In genomic region chr22:49951001-49951677, GRCh38 we compare ENCODE assay signal across 1 cellular context.
TF ChIP-seq lines count a peak whose summit lies in the region.

No MANE protein-coding gene starts in this region.

TF ChIP-seq in HepG2, 621 proteins besides CTCF, POLR2A, EP300 and RAD21 (continued from another document and continues in another):
- TF ChIP-seq HNF1B (CRISPR knock-in tag; IDR thresholded peaks at IDR 0.05) (0 out of 2 replicates have a peak, but pooled peaks have one; percentile 34), ZNF749 (CRISPR knock-in tag; IDR thresholded peaks at IDR 0.05; ENCODE audit: borderline replicate concordance) (no peak), ZSCAN20 (CRISPR knock-in tag; IDR thresholded peaks at IDR 0.05; ENCODE audit: borderline replicate concordance) (no peak), ZNF317 (CRISPR knock-in tag; IDR thresholded peaks at IDR 0.05) (no peak), RORA (CRISPR knock-in tag; IDR thresholded peaks at IDR 0.05) (no peak), TFAP4 (IDR thresholded peaks at IDR 0.05; ENCODE audit: borderline replicate concordance, low read depth) (peak; percentile 35; the same call in 1 of the 2 replicates), ZBTB4 (CRISPR knock-in tag; IDR thresholded peaks at IDR 0.05; ENCODE audit: borderline replicate concordance) (no peak), ZFP36L1 (CRISPR knock-in tag; IDR thresholded peaks at IDR 0.05) (0 out of 2 replicates have a peak, but pooled peaks have one; percentile 55), GABPA (IDR thresholded peaks at IDR 0.05; ENCODE audit: low read depth, low read length) (no peak), GABPA (CRISPR knock-in tag; IDR thresholded peaks at IDR 0.05; ENCODE audit: low read depth) (no peak), NFKB2 (CRISPR knock-in tag; IDR thresholded peaks at IDR 0.05; ENCODE audit: borderline replicate concordance) (0 out of 2 replicates have a peak, but pooled peaks have one; percentile 70), ZGPAT (CRISPR knock-in tag; IDR thresholded peaks at IDR 0.05) (no peak), RXRB (CRISPR knock-in tag; IDR thresholded peaks at IDR 0.05; ENCODE audit: borderline replicate concordance) (no peak), TOPORS (CRISPR knock-in tag; IDR thresholded peaks at IDR 0.05) (no peak), KLF12 (CRISPR knock-in tag; IDR thresholded peaks at IDR 0.05; ENCODE audit: borderline replicate concordance) (no peak), ATF2 (CRISPR knock-in tag; IDR thresholded peaks at IDR 0.05) (no peak), HOMEZ (CRISPR knock-in tag; IDR thresholded peaks at IDR 0.05; ENCODE audit: low read depth) (no peak), ZNF772 (CRISPR knock-in tag; IDR thresholded peaks at IDR 0.05) (0 out of 2 replicates have a peak, but pooled peaks have one; percentile 24), RFX5 (IDR thresholded peaks at IDR 0.05; ENCODE audit: low read depth, low read length) (no peak), SAP130 (CRISPR knock-in tag; IDR thresholded peaks at IDR 0.05; ENCODE audit: low read depth) (peak; percentile 75), FOXO1 (CRISPR knock-in tag; IDR thresholded peaks at IDR 0.05) (no peak), KAT8 (CRISPR knock-in tag; IDR thresholded peaks at IDR 0.05) (no peak; the same call in 1 of the 2 replicates), HOXD1 (CRISPR knock-in tag; IDR thresholded peaks at IDR 0.05) (no peak), ZNF280B (CRISPR knock-in tag; IDR thresholded peaks at IDR 0.05; ENCODE audit: borderline replicate concordance) (no peak), MTERF4 (CRISPR knock-in tag; IDR thresholded peaks at IDR 0.05) (0 out of 2 replicates have a peak, but pooled peaks have one; percentile 34), CBX1 (IDR thresholded peaks at IDR 0.05; ENCODE audit: low read depth) (no peak), FOXK2 (IDR thresholded peaks at IDR 0.05) (no peak), CEBPG (CRISPR knock-in tag; IDR thresholded peaks at IDR 0.05) (no peak), RFX1 (IDR thresholded peaks at IDR 0.05) (no peak), PHF20 (CRISPR knock-in tag; IDR thresholded peaks at IDR 0.05) (no peak), ZBTB34 (CRISPR knock-in tag; IDR thresholded peaks at IDR 0.05) (no peak), ZKSCAN8 (CRISPR knock-in tag; IDR thresholded peaks at IDR 0.05; ENCODE audit: borderline replicate concordance) (no peak), ZNF256 (CRISPR knock-in tag; conservative IDR thresholded peaks at IDR 0.05) (no peak), ZNF713 (CRISPR knock-in tag; IDR thresholded peaks at IDR 0.05) (no peak), YEATS4 (CRISPR knock-in tag; IDR thresholded peaks at IDR 0.05; ENCODE audit: borderline replicate concordance) (no peak), ZNF839 (CRISPR knock-in tag; IDR thresholded peaks at IDR 0.05; ENCODE audit: borderline replicate concordance) (no peak; the same call in 1 of the 2 replicates), CCDC6 (CRISPR knock-in tag; IDR thresholded peaks at IDR 0.05) (no peak), ZNF431 (CRISPR knock-in tag; IDR thresholded peaks at IDR 0.05; ENCODE audit: borderline replicate concordance, low read depth) (no peak), CEBPB (IDR thresholded peaks at IDR 0.05; ENCODE audit: borderline replicate concordance, low read depth, low read length) (no peak), JDP2 (CRISPR knock-in tag; IDR thresholded peaks at IDR 0.05; ENCODE audit: borderline replicate concordance) (no peak), ZNF776 (CRISPR knock-in tag; IDR thresholded peaks at IDR 0.05) (no peak), ZNF430 (CRISPR knock-in tag; IDR thresholded peaks at IDR 0.05) (no peak), PAX8 (CRISPR knock-in tag; IDR thresholded peaks at IDR 0.05; ENCODE audit: borderline replicate concordance) (no peak), ZNF362 (CRISPR knock-in tag; IDR thresholded peaks at IDR 0.05; ENCODE audit: borderline replicate concordance) (no peak), PLRG1 (conservative IDR thresholded peaks at IDR 0.05) (no peak), ARNT2 (CRISPR knock-in tag; IDR thresholded peaks at IDR 0.05; ENCODE audit: low read depth) (no peak), ZNF644 (CRISPR knock-in tag; IDR thresholded peaks at IDR 0.05; ENCODE audit: low read depth) (no peak), TFE3 (CRISPR knock-in tag; IDR thresholded peaks at IDR 0.05) (0 out of 2 replicates have a peak, but pooled peaks have one; percentile 14), ZBTB20 (CRISPR knock-in tag; IDR thresholded peaks at IDR 0.05; ENCODE audit: borderline replicate concordance, low read depth) (no peak), FLYWCH1 (CRISPR knock-in tag; IDR thresholded peaks at IDR 0.05) (no peak), THYN1 (CRISPR knock-in tag; IDR thresholded peaks at IDR 0.05; ENCODE audit: borderline replicate concordance, low read depth) (no peak), ZNF543 (CRISPR knock-in tag; IDR thresholded peaks at IDR 0.05) (no peak)
